18 cellular contexts compared by ENCODE assay signal in the genomic region with DNA sequence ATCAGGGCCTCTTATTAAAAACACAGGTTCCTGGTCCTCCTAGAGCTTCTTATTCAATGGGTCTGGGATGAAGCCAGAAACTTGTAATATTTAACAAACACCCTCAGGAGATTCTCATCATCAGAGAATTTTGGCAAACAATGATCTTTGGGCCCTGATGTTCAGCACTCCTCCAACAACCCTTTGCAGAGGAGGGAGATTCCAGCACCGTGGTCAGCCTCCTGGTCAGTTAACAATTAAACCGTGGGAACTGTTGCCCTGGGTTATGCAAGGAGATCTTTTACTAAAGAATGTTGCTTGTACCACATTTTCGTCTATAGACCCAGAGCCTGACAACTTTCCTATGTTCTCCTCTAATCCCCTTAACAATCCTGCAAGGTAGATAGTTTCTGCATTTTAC.
A peak's percentile ranks its signal among the peaks of the same experiment; 100 is the strongest.
DNase-seq lines count a peak whose midpoint lies in the region; ATAC-seq and TF ChIP-seq lines count a peak whose summit lies in the region.
"Had no signal": no experiment of that assay in that cellular context is flagged by ENCODE, and none has a peak within 500 bp of the region (broad histone marks: within the 10 kb centered on the region; RNA-seq: fewer than 3 reads in every experiment).

No MANE protein-coding gene starts in this region.

- H3K4me1 Mint-ChIP-seq in mesothelial cell of epicardium = peaks cover 15% of the 10 kb centered on the region
- H3K4me1 Mint-ChIP-seq: activated naive CD8-positive, alpha-beta T cell treated with anti-CD3 and anti-CD28 coated beads for 36 hours; stimulated activated effector memory CD8-positive, alpha-beta T cell treated with anti-CD3 and anti-CD28 coated beads, Interleukin-12 subunit alpha, Interleukin-12 subunit beta, amount 100 ng/mL, for 72 hours had no signal

- no peaks in the 10 kb centered on the region for H3K9me3 Mint-ChIP-seq in mesothelial cell of epicardium

- no peaks in the 10 kb centered on the region for H3K27me3 ChIP-seq in MG63
- H3K27me3 ChIP-seq: ovary, SJSA1 had no signal

- no peaks in the 10 kb centered on the region for H3K27me3 Mint-ChIP-seq in mesothelial cell of epicardium (ENCODE audit: low read depth)
- H3K27me3 Mint-ChIP-seq: activated naive CD8-positive, alpha-beta T cell treated with anti-CD3 and anti-CD28 coated beads for 36 hours had no signal

- H3K36me3 ChIP-seq in MG63 = no peaks in the 10 kb centered on the region
- H3K36me3 ChIP-seq: BLaER1 treated with 17β-estradiol and CSF1 and Interleukin-3, amounts not matched to agents 10 nM and 100 nM; ovary; SJSA1 had no signal

- no peak for TF ChIP-seq CTCF in fibroblast of pulmonary artery (IDR thresholded peaks at IDR 0.05; ENCODE audit: low read length, missing control alignments)
- TF ChIP-seq CTCF in mesothelial cell of epicardium (IDR thresholded peaks at IDR 0.05; ENCODE audit: unreplicated experiment) = no peak

- ATAC-seq in HG03280 (IDR thresholded peaks at IDR 0.05; ENCODE audit: unreplicated experiment) = no peak
- no peak for ATAC-seq in HG03097 (IDR thresholded peaks at IDR 0.05; ENCODE audit: low FRiP score, unreplicated experiment)
- ATAC-seq: stimulated activated effector memory CD8-positive, alpha-beta T cell treated with anti-CD3 and anti-CD28 coated beads, Interleukin-12 subunit alpha, Interleukin-12 subunit beta, amount 100 ng/mL, for 72 hours had no signal

- no peak overlapping the region for H3K4me3 Mint-ChIP-seq in mesothelial cell of epicardium
- H3K4me3 Mint-ChIP-seq: activated naive CD8-positive, alpha-beta T cell treated with anti-CD3 and anti-CD28 coated beads for 36 hours; stimulated activated effector memory CD8-positive, alpha-beta T cell treated with anti-CD3 and anti-CD28 coated beads, Interleukin-12 subunit alpha, Interleukin-12 subunit beta, amount 100 ng/mL, for 72 hours had no signal

- peak; percentile 29 for DNase-seq in AG08396 (ENCODE audit: low spot score)
- peak; percentile 42 for DNase-seq in MG63
- DNase-seq in fibroblast of pulmonary artery (ENCODE audit: low read depth) = peak; percentile 86
- DNase-seq in mesothelial cell of epicardium (ENCODE audit: low spot score in 2 of 2, unreplicated experiment in 2 of 2) = no peak
- DNase-seq in activated CD4-positive, CD25-positive, alpha-beta regulatory T cell (lab: John Stamatoyannopoulos, UW) = no peak
- no peak for DNase-seq in NCI-H510A (lab: John Stamatoyannopoulos, UW)
- DNase-seq: activated CD8-positive, alpha-beta memory T cell treated with anti-CD3 and anti-CD28 coated beads, Interleukin-2, amount 50 U/mL, for 4 hours; activated naive CD8-positive, alpha-beta T cell treated with anti-CD3 and anti-CD28 coated beads for 36 hours; mesenchymal stem cell; NCI-H1417; NCI-H748 treated with DMSO at 0.1 percent for 48 hours; stimulated activated CD4-positive, alpha-beta T cell treated with anti-CD3 and anti-CD28 coated beads, Interleukin-2, amount 100 ng/mL, for 24 hours had no signal

- H3K9me3 ChIP-seq in MG63 = no peaks in the 10 kb centered on the region
- H3K9me3 ChIP-seq: BLaER1 treated with 17β-estradiol and CSF1 and Interleukin-3, amounts not matched to agents 10 nM and 100 nM; ovary; SJSA1 had no signal

- H3K27ac Mint-ChIP-seq in mesothelial cell of epicardium = peak overlapping the region; percentile 54
- H3K27ac Mint-ChIP-seq: activated naive CD8-positive, alpha-beta T cell treated with anti-CD3 and anti-CD28 coated beads for 36 hours; stimulated activated effector memory CD8-positive, alpha-beta T cell treated with anti-CD3 and anti-CD28 coated beads, Interleukin-12 subunit alpha, Interleukin-12 subunit beta, amount 100 ng/mL, for 72 hours had no signal

- no peaks in the 10 kb centered on the region for H3K36me3 Mint-ChIP-seq in mesothelial cell of epicardium
- H3K36me3 Mint-ChIP-seq: activated naive CD8-positive, alpha-beta T cell treated with anti-CD3 and anti-CD28 coated beads for 36 hours; stimulated activated effector memory CD8-positive, alpha-beta T cell treated with anti-CD3 and anti-CD28 coated beads, Interleukin-12 subunit alpha, Interleukin-12 subunit beta, amount 100 ng/mL, for 72 hours had no signal

- H3K4me3 ChIP-seq in MG63 = no peak overlapping the region
- no peak overlapping the region for H3K4me3 ChIP-seq in fibroblast of pulmonary artery (replicated peaks; ENCODE audit: low read depth, low read length)
- H3K4me3 ChIP-seq: BLaER1 treated with 17β-estradiol and CSF1 and Interleukin-3, amounts not matched to agents 10 nM and 100 nM; ovary; SJSA1 had no signal

Comparison
In these comparisons a context has a peak if more than half of its experiments do, and no peak if none do; other contexts are left out.
1. DNase-seq: peak in AG08396 (single experiment), MG63 (single experiment) and fibroblast of pulmonary artery (single experiment); none in mesothelial cell of epicardium (0 of 2), activated CD4-positive, CD25-positive, alpha-beta regulatory T cell (0 of 4) and NCI-H510A (single experiment).